Comparison of ENCODE assay signal across 9 cellular contexts in genomic region chr17:80790981-80791742, GRCh38.
A peak's percentile ranks its signal among the peaks of the same experiment; 100 is the strongest.
DNase-seq lines count a peak whose midpoint lies in the region; ATAC-seq, FAIRE-seq and TF ChIP-seq lines count a peak whose summit lies in the region.
"Had no signal": no experiment of that assay in that cellular context is flagged by ENCODE, and none has a peak within 500 bp of the region (broad histone marks: within the 10 kb centered on the region; RNA-seq: fewer than 3 reads in every experiment).

No MANE protein-coding gene starts in this region.

- H3K4me1 ChIP-seq in esophagus squamous epithelium, result peaks cover 11 to 73% (median 57%) of the 10 kb centered on the region in 3 donors
- H3K4me1 ChIP-seq in smooth muscle cell (ENCODE audit: low read depth), result peaks cover 34% of the 10 kb centered on the region
- peaks cover 0 to 17% of the 10 kb centered on the region in 2 donors for H3K4me1 ChIP-seq in kidney (ENCODE audit: control insufficient read depth in 1 of 2, insufficient read depth in 1 of 2, low read depth in 1 of 2, low read length in 2 of 2)
- H3K4me1 ChIP-seq: prostate gland had no signal

- H3K9me3 ChIP-seq in T-helper 17 cell (ENCODE audit: control insufficient read depth, low read length, poor library complexity, severe bottlenecking) (no peaks in the 10 kb centered on the region), esophagus squamous epithelium (no peaks in the 10 kb centered on the region), smooth muscle cell (replicated peaks; ENCODE audit: low read depth) (no peaks in the 10 kb centered on the region), kidney (ENCODE audit: control insufficient read depth in 1 of 2, low read length in 2 of 2) (no peaks in the 10 kb centered on the region)
- H3K9me3 ChIP-seq: prostate gland had no signal

- H3K4me3 Mint-ChIP-seq in HFFc6 (peak overlapping the region; percentile 69), T-helper 17 cell (peak overlapping the region; percentile 89)

- WGBS in esophagus squamous epithelium, 2 donors, result 68 to 73% methylated on average over 9 to 10 of the region's 10 CpGs
- 62% methylated on average over 10 of the region's 10 CpGs for WGBS in smooth muscle cell (ENCODE audit: low lambda C conversion rate)

- H3K27ac Mint-ChIP-seq in HFFc6, result peak overlapping the region; percentile 93
- peak overlapping the region; percentile 97 for H3K27ac Mint-ChIP-seq in T-helper 17 cell

- peaks cover 8% of the 10 kb centered on the region for H3K9me3 Mint-ChIP-seq in HFFc6

- intact Hi-C loops in esophagus squamous epithelium (cut with DNase I), result no loop called here
- intact Hi-C loops in kidney (cut with DNase I), result no loop called here

- FAIRE-seq in kidney (lab: Jason Lieb, UNC), result no peak

- H3K27me3 Mint-ChIP-seq in HFFc6 (ENCODE audit: insufficient read depth) (no peaks in the 10 kb centered on the region; the same call in none of the 2 replicates), T-helper 17 cell (no peaks in the 10 kb centered on the region)

- no peak for TF ChIP-seq POLR2A in esophagus squamous epithelium (IDR thresholded peaks at IDR 0.05)

- peaks cover 32% of the 10 kb centered on the region for H3F3A ChIP-seq in smooth muscle cell (ENCODE audit: low read depth)

- H3K27me3 ChIP-seq in esophagus squamous epithelium, result no peaks in the 10 kb centered on the region
- H3K27me3 ChIP-seq in smooth muscle cell (ENCODE audit: low read depth), result no peaks in the 10 kb centered on the region

- H3K36me3 Mint-ChIP-seq in HFFc6 (ENCODE audit: low read depth) (peaks cover 60% of the 10 kb centered on the region), T-helper 17 cell (ENCODE audit: low read depth) (peaks cover 4% of the 10 kb centered on the region)

- peaks cover 61% of the 10 kb centered on the region for H3K4me1 Mint-ChIP-seq in HFFc6 (ENCODE audit: low read depth)
- H3K4me1 Mint-ChIP-seq in T-helper 17 cell, result peaks cover 51% of the 10 kb centered on the region

- no peak overlapping the region for H2AFZ ChIP-seq in smooth muscle cell (ENCODE audit: low read depth)

- H3K4me3 ChIP-seq in esophagus squamous epithelium (no peak overlapping the region), smooth muscle cell (no peak overlapping the region), kidney (ENCODE audit: low read length in 2 of 2) (no peak overlapping the region)
- H3K4me3 ChIP-seq: prostate gland had no signal

- peak; percentile 70 for ATAC-seq in T-helper 17 cell

- peak overlapping the region; percentile 52 to 89 (median 84) for H3K27ac ChIP-seq in esophagus squamous epithelium
- peak overlapping the region; percentile 93 for H3K27ac ChIP-seq in smooth muscle cell (ENCODE audit: low read depth)
- no peak overlapping the region for H3K27ac ChIP-seq in kidney (ENCODE audit: low read depth in 2 of 2, low read length in 2 of 2)

- H3K36me3 ChIP-seq in esophagus squamous epithelium (no peaks in the 10 kb centered on the region), smooth muscle cell (ENCODE audit: low read depth) (no peaks in the 10 kb centered on the region), kidney (ENCODE audit: control insufficient read depth in 1 of 2, insufficient read depth in 2 of 2, low read length in 2 of 2) (no peaks in the 10 kb centered on the region)
- H3K36me3 ChIP-seq: prostate gland had no signal

- H3K4me2 ChIP-seq in smooth muscle cell, result peak overlapping the region; percentile 76

- DNase-seq in HFFc6 (no peak), T-helper 17 cell (no peak), esophagus squamous epithelium (lab: John Stamatoyannopoulos, UW) (no peak), smooth muscle cell (lab: John Stamatoyannopoulos, UW; ENCODE audit: unreplicated experiment) (no peak), NCI-H526 (lab: John Stamatoyannopoulos, UW) (no peak), NCI-H446 (lab: John Stamatoyannopoulos, UW) (no peak), DMS79 treated with DMSO at 0.1 percent for 48 hours (lab: John Stamatoyannopoulos, UW) (no peak), kidney (no peak)

- H3K79me2 ChIP-seq in smooth muscle cell (ENCODE audit: low read depth), result no peaks in the 10 kb centered on the region

- no peaks in the 10 kb centered on the region for H4K20me1 ChIP-seq in smooth muscle cell (ENCODE audit: low read depth)

- H3K9ac ChIP-seq in smooth muscle cell (ENCODE audit: low read depth), result peak overlapping the region; percentile 25
- no peak overlapping the region for H3K9ac ChIP-seq in kidney (ENCODE audit: low read length in 2 of 2)

- no peak for TF ChIP-seq CTCF in HFFc6 (IDR thresholded peaks at IDR 0.05)
- TF ChIP-seq CTCF in esophagus squamous epithelium (IDR thresholded peaks at IDR 0.05), result no peak
- TF ChIP-seq CTCF in smooth muscle cell (IDR thresholded peaks at IDR 0.05; ENCODE audit: borderline replicate concordance, insufficient read depth, poor library complexity, severe bottlenecking), result no peak
- TF ChIP-seq CTCF in kidney (IDR thresholded peaks at IDR 0.05; ENCODE audit: borderline replicate concordance, extremely low read depth, insufficient read depth), result no peak

Comparison
In these comparisons a context has a peak if more than half of its experiments do, and no peak if none do; other contexts are left out.
1. H3K27ac ChIP-seq: peak in esophagus squamous epithelium (4 of 4) and smooth muscle cell (single experiment); none in kidney (0 of 2).